ENCODE assay signal across 6 cellular contexts in genomic region chr1:207554823-207555222, GRCh38. TPM values are rescaled to one million over a fixed set of nuclear protein-coding genes. Genes with fewer than 3 reads are reported as not detected.
"Had no signal": no experiment of that assay in that cellular context is flagged by ENCODE, and none has a peak within 500 bp of the region (broad histone marks: within the 10 kb centered on the region; RNA-seq: fewer than 3 reads in every experiment).

No MANE protein-coding gene starts in this region.

RNA-seq across cellular contexts. Expression of gene CR1, which starts 58.9 kb away (rescaled TPM):
- total RNA-seq: HepG2, HT1080, IMR-90, NCI-H460, PC-9, RPMI7951 had no signal
